Comparison of ENCODE assay signal across 8 cellular contexts in the genomic region with DNA sequence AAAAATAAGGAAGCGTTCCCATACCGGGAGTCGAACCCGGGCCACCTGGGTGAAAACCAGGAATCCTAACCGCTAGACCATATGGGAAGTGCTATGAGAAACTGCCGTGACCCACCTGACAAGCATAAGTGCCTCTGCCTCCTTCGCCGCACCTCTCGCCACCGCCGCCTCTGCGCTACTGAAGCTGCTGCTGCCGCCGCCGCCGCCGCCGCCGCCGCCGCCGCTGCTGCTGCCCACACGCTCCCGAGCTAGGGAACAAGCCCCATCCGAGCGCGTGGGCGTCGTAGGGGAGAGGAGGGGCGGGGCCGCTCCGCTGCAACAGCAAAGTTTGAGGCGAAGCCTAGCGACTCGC. TPM values are rescaled to one million over a fixed set of nuclear protein-coding genes. Genes with fewer than 3 reads are reported as not detected.
DNase-seq lines count a peak whose midpoint lies in the region; ATAC-seq and TF ChIP-seq lines count a peak whose summit lies in the region.

No MANE protein-coding gene starts in this region.

- H3K27ac Mint-ChIP-seq in chondrocyte (ENCODE audit: unreplicated experiment), result peak overlapping the region; percentile 100

- H3K27me3 Mint-ChIP-seq in chondrocyte (ENCODE audit: low read depth), result no peaks in the 10 kb centered on the region

- H3K4me3 Mint-ChIP-seq in chondrocyte (ENCODE audit: unreplicated experiment), result peak overlapping the region; percentile 98

- H3K27ac ChIP-seq in 22Rv1, result peak overlapping the region; percentile 96

- DNase-seq in NCI-H345 treated with DMSO at 0.1 percent for 48 hours (lab: John Stamatoyannopoulos, UW; ENCODE audit: unreplicated experiment) (peak; percentile 75), chondrocyte (ENCODE audit: low spot score) (peak; percentile 92), left lobe of liver (ENCODE audit: low spot score) (no peak)
- DNase-seq in activated CD4-positive, alpha-beta T cell treated with anti-CD3 and anti-CD28 coated beads for 48 hours, result peak; percentile 92
- peak; percentile 91 for DNase-seq in stimulated activated CD4-positive, alpha-beta T cell treated with anti-CD3 and anti-CD28 coated beads, Interleukin-4, amount 100 ng/mL, for 1 hour

- ATAC-seq in GM18858 (IDR thresholded peaks at IDR 0.05; ENCODE audit: unreplicated experiment) (peak; percentile 9), HG03066 (IDR thresholded peaks at IDR 0.05; ENCODE audit: low read depth, unreplicated experiment) (peak; percentile 35), left lobe of liver (peak; percentile 59)

- TF ChIP-seq CTCF in 22Rv1 (IDR thresholded peaks at IDR 0.05), result no peak
- TF ChIP-seq CTCF in chondrocyte (IDR thresholded peaks at IDR 0.05), result no peak

- H3K36me3 Mint-ChIP-seq in chondrocyte (ENCODE audit: low read depth), result peaks cover 4% of the 10 kb centered on the region

- H3K9me3 Mint-ChIP-seq in chondrocyte (ENCODE audit: low read depth), result no peaks in the 10 kb centered on the region

- peaks cover 70% of the 10 kb centered on the region for H3K4me1 Mint-ChIP-seq in chondrocyte (ENCODE audit: low read depth)

RNA-seq across cellular contexts. Expression of gene WBP4, which starts 0.6 kb away (rescaled TPM):
- total RNA-seq in chondrocyte (5.1 to 5.8 TPM (median 5.3 TPM) in 3 replicates), left lobe of liver (3.9 TPM)

RNA-seq across cellular contexts. Expression of gene ELF1, which starts 41.6 kb away (rescaled TPM):
- total RNA-seq in chondrocyte (45.7 to 46.7 TPM (median 45.8 TPM) in 3 replicates), left lobe of liver (22.2 TPM)

Comparison
In these comparisons a context has a peak if more than half of its experiments do, and no peak if none do; other contexts are left out.
1. ATAC-seq: peak in every context shown above with its lines; median percentile 59 in left lobe of liver; 35 in HG03066; 9 in GM18858.